ENCODE assay signal across 1 cellular context in genomic region chr1:229825042-229825441, GRCh38.
TF ChIP-seq lines count a peak whose summit lies in the region.

No MANE protein-coding gene starts in this region.

TF ChIP-seq in SK-N-SH, 30 proteins besides CTCF, POLR2A, EP300 and RAD21 (continued from another document):
- no peak for TF ChIP-seq REST (IDR thresholded peaks at IDR 0.05; ENCODE audit: low read depth, low read length)
- no peak for TF ChIP-seq RXRA (IDR thresholded peaks at IDR 0.05; ENCODE audit: borderline replicate concordance, low read depth)
- TF ChIP-seq FOXJ3 (CRISPR knock-in tag; IDR thresholded peaks at IDR 0.05), result no peak
- no peak for TF ChIP-seq PBX3 (IDR thresholded peaks at IDR 0.05)
- TF ChIP-seq RCOR1 (IDR thresholded peaks at IDR 0.05; ENCODE audit: low read length), result no peak
- TF ChIP-seq YY1 (IDR thresholded peaks at IDR 0.05; ENCODE audit: low read depth), result no peak
- TF ChIP-seq NFIC (IDR thresholded peaks at IDR 0.05; ENCODE audit: borderline replicate concordance), result no peak
- TF ChIP-seq TAF1 (IDR thresholded peaks at IDR 0.05; ENCODE audit: borderline replicate concordance, low read depth, low read length), result no peak
TF ChIP-seq in SK-N-SH: peak in this region for 0.
